ENCODE assay signal across 1 cellular context in genomic region chr17:63842540-63843386, GRCh38.
TF ChIP-seq lines count a peak whose summit lies in the region.

SMARCD2 (minus strand) TSS chr17:63842685; CDS start chr17:63842674, 11 bp downstream.

TF ChIP-seq in HepG2, 621 proteins besides CTCF, POLR2A, EP300 and RAD21 (continued from another document and continues in another):
- TF ChIP-seq HINFP (CRISPR knock-in tag; IDR thresholded peaks at IDR 0.05; ENCODE audit: low read depth) (peak; percentile 77), BHLHE40 (IDR thresholded peaks at IDR 0.05; ENCODE audit: low read length) (0 out of 2 replicates have a peak, but pooled peaks have one; percentile 19), ZNF441 (CRISPR knock-in tag; IDR thresholded peaks at IDR 0.05; ENCODE audit: borderline replicate concordance) (peak; percentile 77; the same call in 1 of the 2 replicates), ISL2 (CRISPR knock-in tag; IDR thresholded peaks at IDR 0.05) (peak; percentile 91), SOX13 (IDR thresholded peaks at IDR 0.05) (peak; percentile 78), SOX13 (CRISPR knock-in tag; conservative IDR thresholded peaks at IDR 0.05 in 1 of 2, IDR thresholded peaks at IDR 0.05 in 1 of 2) (peak in 1 of 2 experiments; percentile 80; a peak in 2 of 4 replicates), ZNF616 (CRISPR knock-in tag; IDR thresholded peaks at IDR 0.05; ENCODE audit: low read depth) (peak; percentile 82; the same call in 1 of the 2 replicates), RNF2 (conservative IDR thresholded peaks at IDR 0.05; ENCODE audit: low read depth) (peak; percentile 65; the same call in 1 of the 2 replicates), ZNF720 (CRISPR knock-in tag; IDR thresholded peaks at IDR 0.05) (peak; percentile 68; the same call in 1 of the 2 replicates), ZSCAN25 (CRISPR knock-in tag; IDR thresholded peaks at IDR 0.05) (peak; percentile 45), BRD4 (CRISPR knock-in tag; IDR thresholded peaks at IDR 0.05) (peak; percentile 97), CC2D1A (CRISPR knock-in tag; IDR thresholded peaks at IDR 0.05) (no peak), ZNF230 (CRISPR knock-in tag; IDR thresholded peaks at IDR 0.05) (peak; percentile 68; the same call in 1 of the 2 replicates), PAX8 (CRISPR knock-in tag; IDR thresholded peaks at IDR 0.05; ENCODE audit: borderline replicate concordance) (peak; percentile 94), KAT8 (CRISPR knock-in tag; IDR thresholded peaks at IDR 0.05) (peak; percentile 95), ZBTB40 (IDR thresholded peaks at IDR 0.05) (peak; percentile 56), ZBTB40 (CRISPR knock-in tag; IDR thresholded peaks at IDR 0.05) (peak; percentile 89), FOXC1 (CRISPR knock-in tag; IDR thresholded peaks at IDR 0.05; ENCODE audit: borderline replicate concordance) (no peak), GABPA (IDR thresholded peaks at IDR 0.05; ENCODE audit: low read depth, low read length) (peak; percentile 83), GABPA (CRISPR knock-in tag; IDR thresholded peaks at IDR 0.05; ENCODE audit: low read depth) (peak; percentile 94), MTA3 (CRISPR knock-in tag; IDR thresholded peaks at IDR 0.05) (peak; percentile 49; the same call in 1 of the 2 replicates), KDM5B (CRISPR knock-in tag; IDR thresholded peaks at IDR 0.05; ENCODE audit: borderline replicate concordance) (peak; percentile 83), ZNF589 (CRISPR knock-in tag; conservative IDR thresholded peaks at IDR 0.05) (peak; percentile 93), ZC3H13 (CRISPR knock-in tag; IDR thresholded peaks at IDR 0.05) (peak; percentile 97), TMF1 (CRISPR knock-in tag; IDR thresholded peaks at IDR 0.05; ENCODE audit: low read depth) (peak; percentile 98), CCDC6 (CRISPR knock-in tag; IDR thresholded peaks at IDR 0.05) (peak; percentile 74; the same call in 1 of the 2 replicates), DMAP1 (CRISPR knock-in tag; IDR thresholded peaks at IDR 0.05) (peak; percentile 79), ZNF251 (CRISPR knock-in tag; IDR thresholded peaks at IDR 0.05) (no peak), ZNF784 (CRISPR knock-in tag; IDR thresholded peaks at IDR 0.05; ENCODE audit: borderline replicate concordance) (peak; percentile 55), ZBTB7B (CRISPR knock-in tag; IDR thresholded peaks at IDR 0.05) (peak; percentile 88), TARDBP (CRISPR knock-in tag; IDR thresholded peaks at IDR 0.05) (peak; percentile 98), ARID2 (CRISPR knock-in tag; IDR thresholded peaks at IDR 0.05; ENCODE audit: borderline replicate concordance) (peak; percentile 98), NCOA2 (CRISPR knock-in tag; IDR thresholded peaks at IDR 0.05) (peak; percentile 83), RXRA (CRISPR knock-in tag; IDR thresholded peaks at IDR 0.05) (peak; percentile 98), JARID2 (CRISPR knock-in tag; IDR thresholded peaks at IDR 0.05; ENCODE audit: insufficient replicate concordance) (peak; percentile 95), ZBTB20 (CRISPR knock-in tag; IDR thresholded peaks at IDR 0.05; ENCODE audit: borderline replicate concordance, low read depth) (peak; percentile 84; the same call in 1 of the 2 replicates), ZNF205 (CRISPR knock-in tag; IDR thresholded peaks at IDR 0.05) (peak; percentile 93), ZNF138 (CRISPR knock-in tag; IDR thresholded peaks at IDR 0.05; ENCODE audit: low read depth) (0 out of 2 replicates have a peak, but pooled peaks have one; percentile 41), TFDP2 (CRISPR knock-in tag; IDR thresholded peaks at IDR 0.05) (peak; percentile 78), ATF7-NPFF (CRISPR knock-in tag; IDR thresholded peaks at IDR 0.05; ENCODE audit: low read depth) (peak; percentile 98), MIXL1 (CRISPR knock-in tag; IDR thresholded peaks at IDR 0.05) (peak; percentile 97), ZSCAN30 (CRISPR knock-in tag; IDR thresholded peaks at IDR 0.05) (no peak; the same call in 1 of the 2 replicates), ZNF30 (CRISPR knock-in tag; IDR thresholded peaks at IDR 0.05) (no peak), SNAPC2 (CRISPR knock-in tag; IDR thresholded peaks at IDR 0.05) (peak; percentile 97), ZNF121 (CRISPR knock-in tag; IDR thresholded peaks at IDR 0.05) (0 out of 2 replicates have a peak, but pooled peaks have one; percentile 51), ZNF12 (CRISPR knock-in tag; IDR thresholded peaks at IDR 0.05) (peak; percentile 80), MTF2 (CRISPR knock-in tag; IDR thresholded peaks at IDR 0.05; ENCODE audit: borderline replicate concordance) (no peak; the same call in 1 of the 2 replicates), ZNF777 (CRISPR knock-in tag; IDR thresholded peaks at IDR 0.05) (peak; percentile 77), RARA (CRISPR knock-in tag; IDR thresholded peaks at IDR 0.05) (peak; percentile 92), KDM3A (CRISPR knock-in tag; IDR thresholded peaks at IDR 0.05; ENCODE audit: low read depth) (peak; percentile 99), ZNF20 (CRISPR knock-in tag; IDR thresholded peaks at IDR 0.05) (0 out of 2 replicates have a peak, but pooled peaks have one; percentile 84), SMARCE1 (IDR thresholded peaks at IDR 0.05; ENCODE audit: borderline replicate concordance) (no peak), ZNF549 (CRISPR knock-in tag; IDR thresholded peaks at IDR 0.05) (no peak; the same call in 1 of the 2 replicates), MED13 (CRISPR knock-in tag; IDR thresholded peaks at IDR 0.05) (peak; percentile 92), TCF12 (IDR thresholded peaks at IDR 0.05) (no peak), TCF12 (CRISPR knock-in tag; IDR thresholded peaks at IDR 0.05) (peak; percentile 78), CSRNP2 (CRISPR knock-in tag; conservative IDR thresholded peaks at IDR 0.05; ENCODE audit: low read depth) (peak; percentile 96), MEIS1 (CRISPR knock-in tag; IDR thresholded peaks at IDR 0.05; ENCODE audit: borderline replicate concordance) (no peak; the same call in 1 of the 2 replicates)
